ENCODE assay signal across 1 cellular context in the genomic region with DNA sequence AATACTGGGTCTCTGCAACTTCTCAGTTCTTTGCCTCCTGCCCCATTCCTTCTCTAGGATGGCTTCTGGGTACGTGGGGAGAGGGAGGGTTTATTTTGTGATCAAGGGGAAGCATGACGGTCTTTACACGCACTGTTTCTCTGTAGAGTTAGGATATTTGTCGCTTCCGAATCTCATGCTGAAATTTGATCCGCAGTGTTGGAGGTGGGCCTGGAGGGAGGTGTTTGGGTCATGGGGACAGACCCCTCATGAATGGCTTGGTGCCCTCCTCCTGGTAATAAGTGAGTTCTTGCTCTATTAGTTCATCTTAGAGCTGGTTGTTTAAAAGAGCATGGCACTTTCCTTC.
TF ChIP-seq lines count a peak whose summit lies in the region.

No MANE protein-coding gene starts in this region.

TF ChIP-seq in H1, 55 proteins besides CTCF, POLR2A, EP300 and RAD21:
- TF ChIP-seq BRCA1 (IDR thresholded peaks at IDR 0.05; ENCODE audit: low read depth, low read length) (no peak), CTBP2 (IDR thresholded peaks at IDR 0.05; ENCODE audit: borderline replicate concordance, insufficient read depth, insufficient read length, low read length) (no peak), POU5F1 (IDR thresholded peaks at IDR 0.05; ENCODE audit: low read depth, low read length) (no peak), SIX5 (IDR thresholded peaks at IDR 0.05; ENCODE audit: low read depth, low read length) (no peak), HDAC6 (IDR thresholded peaks at IDR 0.05; ENCODE audit: low read depth, low read length) (no peak), KDM1A (IDR thresholded peaks at IDR 0.05; ENCODE audit: borderline replicate concordance, low read length) (no peak), TCF12 (IDR thresholded peaks at IDR 0.05; ENCODE audit: low read depth, low read length) (no peak), SP4 (IDR thresholded peaks at IDR 0.05; ENCODE audit: low read length) (no peak)
- TF ChIP-seq, protein P1, sequence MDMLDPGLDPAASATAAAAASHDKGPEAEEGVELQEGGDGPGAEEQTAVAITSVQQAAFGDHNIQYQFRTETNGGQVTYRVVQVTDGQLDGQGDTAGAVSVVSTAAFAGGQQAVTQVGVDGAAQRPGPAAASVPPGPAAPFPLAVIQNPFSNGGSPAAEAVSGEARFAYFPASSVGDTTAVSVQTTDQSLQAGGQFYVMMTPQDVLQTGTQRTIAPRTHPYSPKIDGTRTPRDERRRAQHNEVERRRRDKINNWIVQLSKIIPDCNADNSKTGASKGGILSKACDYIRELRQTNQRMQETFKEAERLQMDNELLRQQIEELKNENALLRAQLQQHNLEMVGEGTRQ (IDR thresholded peaks at IDR 0.05; ENCODE audit: low read length) = no peak
TF ChIP-seq in H1: peak in this region for 0.
